In genomic region chrX:141175786-141176185, GRCh38 we compare ENCODE assay signal across 12 cellular contexts. TPM values are rescaled to one million over a fixed set of nuclear protein-coding genes. Genes with fewer than 3 reads are reported as not detected.
DNase-seq lines count a peak whose midpoint lies in the region; ATAC-seq and TF ChIP-seq lines count a peak whose summit lies in the region.
"Had no signal": no experiment of that assay in that cellular context is flagged by ENCODE, and none has a peak within 500 bp of the region (broad histone marks: within the 10 kb centered on the region; RNA-seq: fewer than 3 reads in every experiment).

No MANE protein-coding gene starts in this region.

- H3K9me3 Mint-ChIP-seq in effector memory CD8-positive, alpha-beta T cell = peaks cover 0 to 4% of the 10 kb centered on the region in 2 donors
- H3K9me3 Mint-ChIP-seq in naive thymus-derived CD4-positive, alpha-beta T cell = peaks cover 0 to 1% (median 0%) of the 10 kb centered on the region in 11 donors

- no peaks in the 10 kb centered on the region for H3K36me3 Mint-ChIP-seq in effector memory CD8-positive, alpha-beta T cell (ENCODE audit: insufficient read depth)
- no peaks in the 10 kb centered on the region for H3K36me3 Mint-ChIP-seq in naive thymus-derived CD4-positive, alpha-beta T cell

- POLR2A ChIA-PET in AG04449 (lab: Yijun Ruan, JAX) = no interaction called here
- POLR2A ChIA-PET in naive thymus-derived CD4-positive, alpha-beta T cell (lab: Charles Lee) = no interaction called here

- H3K4me1 ChIP-seq in KMS-11 (ENCODE audit: low read depth, poor library complexity, severe bottlenecking) (no peaks in the 10 kb centered on the region), heart right ventricle (no peaks in the 10 kb centered on the region)
- H3K4me1 ChIP-seq in naive thymus-derived CD4-positive, alpha-beta T cell (ENCODE audit: control insufficient read depth in 2 of 2, insufficient read depth in 2 of 2, low read length in 2 of 2) = peaks cover 0 to 5% of the 10 kb centered on the region in 2 donors

- no peak for ATAC-seq in effector memory CD8-positive, alpha-beta T cell (replicated peaks)
- no peak for ATAC-seq in naive thymus-derived CD4-positive, alpha-beta T cell
- no peak for ATAC-seq in HG03457 (IDR thresholded peaks at IDR 0.05; ENCODE audit: unreplicated experiment)
- ATAC-seq in heart right ventricle = no peak
- no peak for ATAC-seq in GM19463 (IDR thresholded peaks at IDR 0.05; ENCODE audit: unreplicated experiment)

- WGBS in heart right ventricle, 2 donors = 86 to 90% methylated on average over 5 of the region's 5 CpGs

- H3K4me3 ChIP-seq in AG04449 (ENCODE audit: low read depth, low read length) (peak overlapping the region; percentile 77), KMS-11 (IDR thresholded peaks at IDR 0.05; ENCODE audit: insufficient read depth, low read depth, low read length) (no peak overlapping the region), heart right ventricle (no peak overlapping the region)
- H3K4me3 ChIP-seq in naive thymus-derived CD4-positive, alpha-beta T cell (ENCODE audit: low read length) = no peak overlapping the region

- no peaks in the 10 kb centered on the region for H3K9me3 ChIP-seq in naive thymus-derived CD4-positive, alpha-beta T cell (ENCODE audit: control insufficient read depth in 2 of 3, low read length in 3 of 3)
- no peaks in the 10 kb centered on the region for H3K9me3 ChIP-seq in heart right ventricle

- CTCF ChIA-PET in AG04449 (lab: Yijun Ruan, JAX) = no interaction called here
- CTCF ChIA-PET in naive thymus-derived CD4-positive, alpha-beta T cell (lab: Charles Lee) = no interaction called here

- H3K4me1 Mint-ChIP-seq in effector memory CD8-positive, alpha-beta T cell (ENCODE audit: low read depth in 2 of 2) = peaks cover 4 to 9% of the 10 kb centered on the region in 2 donors
- H3K4me1 Mint-ChIP-seq in naive thymus-derived CD4-positive, alpha-beta T cell = peaks cover 0 to 18% (median 8%) of the 10 kb centered on the region in 7 donors

- TF ChIP-seq CTCF in AG04449 (IDR thresholded peaks at IDR 0.05; ENCODE audit: insufficient read depth, low read length, missing control alignments) = no peak
- TF ChIP-seq CTCF in KMS-11 (conservative IDR thresholded peaks at IDR 0.05; ENCODE audit: low read depth, low read length) = no peak
- no peak for TF ChIP-seq CTCF in heart right ventricle (IDR thresholded peaks at IDR 0.05)

- H3K27me3 Mint-ChIP-seq in effector memory CD8-positive, alpha-beta T cell = no peaks in the 10 kb centered on the region
- H3K27me3 Mint-ChIP-seq in naive thymus-derived CD4-positive, alpha-beta T cell = peaks cover 0 to 4% (median 0%) of the 10 kb centered on the region in 5 donors

- peak overlapping the region; percentile 74; the same call in 1 of the 2 replicates for H3K9ac ChIP-seq in KMS-11

- H2AFZ ChIP-seq in KMS-11 (ENCODE audit: low read depth) = no peak overlapping the region

- no peaks in the 10 kb centered on the region for H3K36me3 ChIP-seq in KMS-11 (ENCODE audit: insufficient read depth)
- H3K36me3 ChIP-seq in naive thymus-derived CD4-positive, alpha-beta T cell (ENCODE audit: control insufficient read depth in 2 of 3, insufficient read depth in 3 of 3, low read length in 3 of 3) = no peaks in the 10 kb centered on the region
- no peaks in the 10 kb centered on the region for H3K36me3 ChIP-seq in heart right ventricle

- H3K27me3 ChIP-seq in KMS-11 (ENCODE audit: insufficient read depth, low read depth) = no peaks in the 10 kb centered on the region
- no peaks in the 10 kb centered on the region for H3K27me3 ChIP-seq in naive thymus-derived CD4-positive, alpha-beta T cell (ENCODE audit: control insufficient read depth in 2 of 2, insufficient read depth in 2 of 2, low read length in 2 of 2)
- peaks cover 0 to 12% (median 0%) of the 10 kb centered on the region in 7 donors for H3K27me3 ChIP-seq in heart right ventricle

- H4K20me1 ChIP-seq in KMS-11 (ENCODE audit: insufficient read depth) = no peaks in the 10 kb centered on the region

- peaks cover 6% of the 10 kb centered on the region; the same call in 1 of the 2 replicates for H3K79me2 ChIP-seq in KMS-11 (ENCODE audit: insufficient read depth, low read depth)

- H3K27ac ChIP-seq in KMS-11 (no peak overlapping the region), heart right ventricle (no peak overlapping the region)
- H3K27ac ChIP-seq in naive thymus-derived CD4-positive, alpha-beta T cell (ENCODE audit: low read depth, low read length) = no peak overlapping the region

- peak overlapping the region; percentile 59 to 66 for H3K27ac Mint-ChIP-seq in effector memory CD8-positive, alpha-beta T cell
- H3K27ac Mint-ChIP-seq in naive thymus-derived CD4-positive, alpha-beta T cell = peak overlapping the region in 5 of 9 donors; percentile 5 to 55 (median 43)

- DNase-seq in AG04449 (ENCODE audit: low read depth, low spot score) (no peak), heart right ventricle (no peak)
- no peak for DNase-seq in effector memory CD8-positive, alpha-beta T cell
- no peak for DNase-seq in naive thymus-derived CD4-positive, alpha-beta T cell
- DNase-seq in activated naive CD4-positive, alpha-beta T cell (lab: John Stamatoyannopoulos, UW) = no peak
- DNase-seq: activated effector memory CD4-positive, alpha-beta T cell treated with anti-CD3 and anti-CD28 coated beads, Interleukin-2, amount 50 U/mL, for 16 hours; DMS 273 treated with DMSO at 0.1 percent for 48 hours; NCI-H1092; SHP77 treated with DMSO at 0.1 percent for 48 hours had no signal

- intact Hi-C loops in naive thymus-derived CD4-positive, alpha-beta T cell (cut with micrococcal nuclease) = loop anchor here in 1 of 2 donors (10.0 kb wide), 1 partner anchor 261 kb away; no protein-coding TSS in a partner anchor
- intact Hi-C loops in heart right ventricle (cut with DNase I) = no loop called here

- H3K4me3 Mint-ChIP-seq in effector memory CD8-positive, alpha-beta T cell = peak overlapping the region in 1 of 2 donors; percentile 73
- peak overlapping the region; percentile 52 to 85 (median 82) for H3K4me3 Mint-ChIP-seq in naive thymus-derived CD4-positive, alpha-beta T cell

- H3K4me2 ChIP-seq in KMS-11 = peak overlapping the region; percentile 57

RNA-seq across cellular contexts. Expression of gene LDOC1, which starts 1.1 kb away (rescaled TPM):
- total RNA-seq in naive thymus-derived CD4-positive, alpha-beta T cell = 10 to 100 TPM in 3 of 5 experiments, 1 to 10 TPM in 2; 7.0 to 14.4 (median 11.8) TPM
- polyA plus RNA-seq in naive thymus-derived CD4-positive, alpha-beta T cell = 10 to 100 TPM; 14.9 to 31.0 TPM
- total RNA-seq in heart right ventricle = 1 to 10 TPM; 1.5 to 4.3 (median 2.8) TPM
- 1 to 10 TPM; 5.1 to 7.3 TPM for polyA plus RNA-seq in heart right ventricle
